Comparison of ENCODE assay signal across 19 cellular contexts in genomic region chr12:47419500-47419899, GRCh38.
DNase-seq lines count a peak whose midpoint lies in the region; ATAC-seq lines count a peak whose summit lies in the region.
"Had no signal": no experiment of that assay in that cellular context is flagged by ENCODE, and none has a peak within 500 bp of the region (broad histone marks: within the 10 kb centered on the region; RNA-seq: fewer than 3 reads in every experiment).

No MANE protein-coding gene starts in this region.

- no peaks in the 10 kb centered on the region for H3K36me3 ChIP-seq in adipocyte (ENCODE audit: control insufficient read depth, insufficient read depth, low read length, severe bottlenecking)
- H3K36me3 ChIP-seq: sigmoid colon, upper lobe of left lung had no signal

- H3K27me3 ChIP-seq in adipocyte (replicated peaks; ENCODE audit: control insufficient read depth, insufficient read depth, low read length), result no peaks in the 10 kb centered on the region
- H3K27me3 ChIP-seq: hepatocyte, sigmoid colon, upper lobe of left lung had no signal

- H3K4me3 ChIP-seq in adipocyte (ENCODE audit: low read length), result no peak overlapping the region
- H3K4me3 ChIP-seq: hepatocyte, sigmoid colon, upper lobe of left lung had no signal

- H3K9ac ChIP-seq in adipocyte (ENCODE audit: low read length), result no peak overlapping the region
- H3K9ac ChIP-seq: parathyroid adenoma had no signal

- no peaks in the 10 kb centered on the region for H3K9me3 ChIP-seq in adipocyte (ENCODE audit: control insufficient read depth, low read length)
- H3K9me3 ChIP-seq: sigmoid colon, upper lobe of left lung had no signal

- DNase-seq in activated CD4-positive, CD25-positive, alpha-beta regulatory T cell treated with anti-CD3 and anti-CD28 coated beads, Interleukin-2, amount 50 U/mL, for 72 hours, result no peak
- DNase-seq in ELR (ENCODE audit: low read depth) (peak; percentile 51), adipocyte (ENCODE audit: low read depth) (peak; percentile 37), kidney tubule cell (ENCODE audit: low spot score) (peak; percentile 11), mucosa of gallbladder (ENCODE audit: low spot score) (no peak)
- DNase-seq: activated CD4-positive, alpha-beta T cell treated with anti-CD3 and anti-CD28 coated beads, Interleukin-2, amount 50 U/mL, for 1 hour; effector memory CD8-positive, alpha-beta T cell; islet precursor cell; naive B cell; NCI-H1417 treated with DMSO at 0.1 percent for 48 hours; NCI-H69; Right ventricle myocardium superior; sigmoid colon; upper lobe of left lung had no signal

- ATAC-seq in activated CD4-positive, CD25-positive, alpha-beta regulatory T cell treated with anti-CD3 and anti-CD28 coated beads, Interleukin-2, amount 50 U/mL, for 24 hours, result peak; percentile 97 to 98
- ATAC-seq in GM18861 (IDR thresholded peaks at IDR 0.05; ENCODE audit: unreplicated experiment), result no peak
- no peak for ATAC-seq in HG03457 (IDR thresholded peaks at IDR 0.05; ENCODE audit: unreplicated experiment)
- ATAC-seq: effector memory CD8-positive, alpha-beta T cell had no signal

- H3K4me1 ChIP-seq in adipocyte (ENCODE audit: control insufficient read depth, insufficient read depth, low read length), result peaks cover 17% of the 10 kb centered on the region
- H3K4me1 ChIP-seq: parathyroid adenoma, upper lobe of left lung had no signal

Comparison
In these comparisons a context has a peak if more than half of its experiments do, and no peak if none do; other contexts are left out.
1. ATAC-seq: peak in activated CD4-positive, CD25-positive, alpha-beta regulatory T cell treated with anti-CD3 and anti-CD28 coated beads, Interleukin-2, amount 50 U/mL, for 24 hours (2 of 2); none in GM18861 (single experiment) and HG03457 (single experiment).
2. DNase-seq: peak in ELR (single experiment), adipocyte (single experiment) and kidney tubule cell (single experiment); none in activated CD4-positive, CD25-positive, alpha-beta regulatory T cell treated with anti-CD3 and anti-CD28 coated beads, Interleukin-2, amount 50 U/mL, for 72 hours (single experiment) and mucosa of gallbladder (single experiment).